ENCODE assay signal across 8 cellular contexts in the genomic region with DNA sequence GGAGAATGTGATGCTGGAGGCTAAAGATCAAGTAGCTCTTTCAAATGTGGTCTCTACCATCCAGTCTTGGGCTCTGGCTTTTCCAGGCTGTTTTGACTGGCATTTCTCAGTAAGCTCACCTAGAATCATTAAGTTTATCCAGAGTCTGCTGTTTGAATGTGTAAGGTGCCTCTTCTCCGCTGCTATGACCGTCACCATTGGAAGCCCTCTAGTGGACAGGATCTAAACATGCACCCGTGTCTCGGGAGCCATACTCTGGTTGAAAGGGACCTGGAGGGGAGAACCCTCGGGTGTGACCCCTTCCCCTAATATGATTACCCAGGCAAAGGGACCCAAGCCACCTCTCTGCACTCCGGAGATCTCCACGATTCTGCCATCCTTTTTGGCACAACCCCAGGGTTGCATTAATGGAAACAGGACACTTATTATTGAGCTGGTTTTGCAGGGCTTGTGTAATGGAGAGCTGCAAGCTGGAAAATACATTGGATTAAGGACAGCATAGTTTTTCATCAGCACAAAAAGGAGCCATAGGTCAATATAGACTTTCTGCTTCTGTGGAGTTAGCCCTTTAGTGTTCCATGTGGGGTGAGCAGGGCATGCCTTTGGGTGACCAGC.
DNase-seq lines count a peak whose midpoint lies in the region; ATAC-seq and TF ChIP-seq lines count a peak whose summit lies in the region.

No MANE protein-coding gene starts in this region.

- no peaks in the 10 kb centered on the region for H3K4me1 ChIP-seq in A673 (ENCODE audit: insufficient read depth, low read length, poor library complexity, severe bottlenecking)
- peaks cover 0 to 11% (median 4%) of the 10 kb centered on the region in 4 donors for H3K4me1 ChIP-seq in right lobe of liver
- no peaks in the 10 kb centered on the region for H3K4me1 ChIP-seq in vagina

- CTCF ChIA-PET in A673 (lab: Charles Lee) = no interaction called here

- WGBS in right lobe of liver (ENCODE audit: insufficient coverage, low coverage, low lambda C conversion rate, missing lambda C conversion rate) = 5% methylated on average over 4 of the region's 7 CpGs

- DNase-seq in A673 (ENCODE audit: low spot score) = peak; percentile 2
- peak; percentile 23 for DNase-seq in ELR (ENCODE audit: low read depth)
- peak; percentile 1 for DNase-seq in NCI-H460 (ENCODE audit: extremely low read depth, low read depth)
- DNase-seq in cardiac fibroblast (ENCODE audit: low read depth in 2 of 2) = peak; percentile 32 to 40
- peak in 2 of 3 donors; percentile 22 to 45 for DNase-seq in right lobe of liver
- peak in 1 of 2 donors; percentile 81 for DNase-seq in vagina (ENCODE audit: extremely low spot score in 2 of 2)
- no peak for DNase-seq in MV-4-11 (lab: John Stamatoyannopoulos, UW)

- H3K4me3 ChIP-seq in A673 (ENCODE audit: low read depth, low read length, poor library complexity, severe bottlenecking) (no peak overlapping the region), cardiac fibroblast (replicated peaks in 1 of 2; ENCODE audit: low read depth in 2 of 2, low read length in 2 of 2) (no peak overlapping the region), right lobe of liver (no peak overlapping the region), vagina (no peak overlapping the region)

- BruUV-seq in A673 (replicated peaks; lab: Mats Ljungman, UMichigan) = no TSS peak

- no peaks in the 10 kb centered on the region for H3K36me3 ChIP-seq in A673 (ENCODE audit: insufficient read depth, low read length, poor library complexity, severe bottlenecking)
- H3K36me3 ChIP-seq in right lobe of liver = no peaks in the 10 kb centered on the region
- no peaks in the 10 kb centered on the region for H3K36me3 ChIP-seq in vagina

- peak; percentile 50 for TF ChIP-seq CTCF in A673 (conservative IDR thresholded peaks at IDR 0.05; ENCODE audit: low read depth, low read length)
- TF ChIP-seq CTCF in cardiac fibroblast (IDR thresholded peaks at IDR 0.05; ENCODE audit: low read depth, low read length) = peak; percentile 71
- TF ChIP-seq CTCF in right lobe of liver (IDR thresholded peaks at IDR 0.05) = peak; percentile 45 to 76 (median 73)
- peak; percentile 27 to 66 (median 49) for TF ChIP-seq CTCF in vagina (IDR thresholded peaks at IDR 0.05)

- peak; percentile 62 to 84 (median 78) for ATAC-seq in right lobe of liver
- no peak for ATAC-seq in HG03045 (IDR thresholded peaks at IDR 0.05; ENCODE audit: unreplicated experiment)

- TF ChIP-seq POLR2A in right lobe of liver (IDR thresholded peaks at IDR 0.05) = no peak
- TF ChIP-seq POLR2A in vagina (IDR thresholded peaks at IDR 0.05) = no peak

- H3K27me3 ChIP-seq in A673 (replicated peaks; ENCODE audit: insufficient read depth, low read depth, low read length, poor library complexity) (no peaks in the 10 kb centered on the region), right lobe of liver (no peaks in the 10 kb centered on the region), vagina (no peaks in the 10 kb centered on the region)

- POLR2A ChIA-PET in A673 (lab: Charles Lee; ENCODE audit: low non-redundant PET) = no interaction called here

- H3K9me3 ChIP-seq in A673 (ENCODE audit: low read depth, low read length, poor library complexity, severe bottlenecking) (peaks cover 12% of the 10 kb centered on the region), right lobe of liver (no peaks in the 10 kb centered on the region), vagina (no peaks in the 10 kb centered on the region)

- intact Hi-C loops in A673 (cut with micrococcal nuclease; ENCODE audit: unreplicated experiment) = no loop called here
- intact Hi-C loops in right lobe of liver (cut with DNase I) = no loop called here
- intact Hi-C loops in vagina (cut with DNase I) = no loop called here

- H3K27ac ChIP-seq in A673 (ENCODE audit: low read depth, low read length, poor library complexity, severe bottlenecking) = no peak overlapping the region
- no peak overlapping the region for H3K27ac ChIP-seq in right lobe of liver
- H3K27ac ChIP-seq in vagina = no peak overlapping the region
